Comparison of ENCODE assay signal across 10 cellular contexts in the genomic region with DNA sequence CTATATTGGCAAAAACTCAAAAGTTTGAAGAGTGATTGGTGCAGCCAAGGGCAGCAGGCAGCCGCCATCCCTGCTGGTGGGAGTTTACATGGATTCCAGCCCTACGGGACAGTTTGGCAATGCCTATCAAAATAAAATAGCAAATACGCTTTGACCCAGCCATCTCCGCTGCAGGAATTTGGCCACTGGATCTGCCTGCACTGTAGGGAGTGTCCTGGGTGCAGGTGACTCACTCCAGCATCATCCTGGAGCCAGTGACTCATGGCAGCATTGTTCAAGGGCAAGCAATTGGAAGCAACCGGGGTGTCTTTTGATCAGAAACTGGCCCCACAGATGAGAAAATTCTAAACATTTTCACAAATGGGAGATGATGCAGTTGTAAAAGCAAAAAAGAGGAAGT. TPM values are rescaled to one million over a fixed set of nuclear protein-coding genes. Genes with fewer than 3 reads are reported as not detected.
DNase-seq lines count a peak whose midpoint lies in the region; ATAC-seq and TF ChIP-seq lines count a peak whose summit lies in the region.
"Had no signal": no experiment of that assay in that cellular context is flagged by ENCODE, and none has a peak within 500 bp of the region (broad histone marks: within the 10 kb centered on the region; RNA-seq: fewer than 3 reads in every experiment).

No MANE protein-coding gene starts in this region.

- H3K36me3 Mint-ChIP-seq in endodermal cell (ENCODE audit: low read depth) = no peaks in the 10 kb centered on the region

- no peak overlapping the region for H3K4me2 ChIP-seq in Karpas-422 (ENCODE audit: low read depth, low read length, poor library complexity, severe bottlenecking)

- no peak overlapping the region for H2AFZ ChIP-seq in Karpas-422 (ENCODE audit: low read length)

- H3K9me2 ChIP-seq in Karpas-422 (replicated peaks; ENCODE audit: insufficient read depth, low read length) = no peaks in the 10 kb centered on the region

- DNase-seq in ELF-1 (ENCODE audit: low read depth, low spot score) (peak; percentile 47), NCI-H226 (peak; percentile 98), endodermal cell (peak; percentile 73), omental fat pad (ENCODE audit: low spot score) (peak; percentile 55), Karpas-422 (no peak)
- DNase-seq: activated naive CD4-positive, alpha-beta T cell treated with Interleukin-2 at 50 U/mL for 16 hours; NCI-H1930 had no signal

- H3K9me3 ChIP-seq in endodermal cell (ENCODE audit: control insufficient read depth, low read length) (peaks cover 7% of the 10 kb centered on the region), Karpas-422 (ENCODE audit: low read length) (no peaks in the 10 kb centered on the region)

- H3K27me3 ChIP-seq in endodermal cell (ENCODE audit: control insufficient read depth, insufficient read depth, low read length, poor library complexity, severe bottlenecking) (no peaks in the 10 kb centered on the region), Karpas-422 (ENCODE audit: low read length) (no peaks in the 10 kb centered on the region)

- H3K4me1 ChIP-seq in endodermal cell (ENCODE audit: control insufficient read depth, insufficient read depth, low read length) (no peaks in the 10 kb centered on the region), Karpas-422 (ENCODE audit: low read length) (no peaks in the 10 kb centered on the region; the same call in 1 of the 2 replicates)

- peak; percentile 99 for ATAC-seq in omental fat pad (ENCODE audit: low FRiP score)
- ATAC-seq in HG02763 (IDR thresholded peaks at IDR 0.05; ENCODE audit: unreplicated experiment) = no peak
- ATAC-seq in GM21381 (IDR thresholded peaks at IDR 0.05; ENCODE audit: unreplicated experiment) = no peak
- no peak for ATAC-seq in HG02588 (IDR thresholded peaks at IDR 0.05; ENCODE audit: unreplicated experiment)

- H3K36me3 ChIP-seq in endodermal cell (ENCODE audit: control insufficient read depth, insufficient read depth, low read length) (no peaks in the 10 kb centered on the region), Karpas-422 (ENCODE audit: insufficient read depth, low read length) (no peaks in the 10 kb centered on the region)

- H3K27ac ChIP-seq in endodermal cell (ENCODE audit: low read depth, low read length) (no peak overlapping the region), Karpas-422 (ENCODE audit: low read length) (no peak overlapping the region)

- H3K27ac Mint-ChIP-seq in endodermal cell = no peak overlapping the region

- no peaks in the 10 kb centered on the region for H4K20me1 ChIP-seq in Karpas-422 (ENCODE audit: insufficient read depth, low read depth, low read length)

- 62 to 68% methylated on average over 4 to 5 of the region's 5 CpGs for WGBS in endodermal cell (ENCODE audit: insufficient coverage in 1 of 2, insufficient read length in 1 of 2), 2 experiments

- H3K4me3 ChIP-seq in endodermal cell (ENCODE audit: low read length) (no peak overlapping the region), Karpas-422 (ENCODE audit: low read length) (no peak overlapping the region)

- peaks cover 8% of the 10 kb centered on the region for H3K9me3 Mint-ChIP-seq in endodermal cell

- H3K4me1 Mint-ChIP-seq in endodermal cell = peaks cover 4% of the 10 kb centered on the region

- H3K4me3 Mint-ChIP-seq in endodermal cell = no peak overlapping the region

- TF ChIP-seq CTCF in endodermal cell (conservative IDR thresholded peaks at IDR 0.05) (no peak), omental fat pad (IDR thresholded peaks at IDR 0.05) (no peak)

- H3K9ac ChIP-seq in endodermal cell (ENCODE audit: extremely low read depth, low read length, poor library complexity, severe bottlenecking) = no peak overlapping the region
- H3K9ac ChIP-seq in Karpas-422 (ENCODE audit: low read length) = no peak overlapping the region

- H3K79me2 ChIP-seq in Karpas-422 (ENCODE audit: low read length) = no peaks in the 10 kb centered on the region

- no peaks in the 10 kb centered on the region for H3K27me3 Mint-ChIP-seq in endodermal cell (ENCODE audit: insufficient read depth)

RNA-seq across cellular contexts. Expression of gene NGEF, which starts 24.6 kb away (rescaled TPM):
- total RNA-seq in endodermal cell = 1 to 10 TPM; 1.8 to 2.9 TPM
- polyA plus RNA-seq in endodermal cell (2013, experiment 1 of 2) = 2.1 TPM
- 3.7 TPM for polyA plus RNA-seq in endodermal cell (2013, experiment 2 of 2)
- 1 to 10 TPM in 3 of 4 donors, not detected in 1; 1.1 to 1.9 (median 1.3) TPM for total RNA-seq in omental fat pad
- total RNA-seq in Karpas-422 (2014; rRNA removed; shearing (Covaris generic); ENCODE audit: low replicate concordance) = not detected in 2 replicates

RNA-seq across cellular contexts. Expression of gene NEU2, which starts 44.0 kb away (rescaled TPM):
- total RNA-seq in endodermal cell (not detected), omental fat pad (not detected)
- polyA plus RNA-seq in endodermal cell (2013, experiment 1 of 2) = not detected
- polyA plus RNA-seq in endodermal cell (2013, experiment 2 of 2) = not detected
- not detected in 2 replicates for total RNA-seq in Karpas-422 (2014; rRNA removed; shearing (Covaris generic); ENCODE audit: low replicate concordance)
